Comparison of ENCODE assay signal across 13 cellular contexts in genomic region chr12:15837141-15837781, GRCh38. TPM values are rescaled to one million over a fixed set of nuclear protein-coding genes. Genes with fewer than 3 reads are reported as not detected.
DNase-seq lines count a peak whose midpoint lies in the region; ATAC-seq and TF ChIP-seq lines count a peak whose summit lies in the region.
"Had no signal": no experiment of that assay in that cellular context is flagged by ENCODE, and none has a peak within 500 bp of the region (broad histone marks: within the 10 kb centered on the region; RNA-seq: fewer than 3 reads in every experiment).

No MANE protein-coding gene starts in this region.

- H3K9ac ChIP-seq in endodermal cell (ENCODE audit: extremely low read depth, low read length, poor library complexity, severe bottlenecking) = no peak overlapping the region

- intact Hi-C loops in ascending aorta (cut with DNase I) = loop anchor here (5.0 kb wide), 1 partner anchor 50 kb away; the partner anchor contains the start of gene EPS8

- peaks cover 6% of the 10 kb centered on the region for H3K9me3 Mint-ChIP-seq in endodermal cell

- CTCF ChIA-PET in BJ (lab: Yijun Ruan, JAX) = interaction anchor here (1.2 to 2.0 kb wide), 3 partner anchors 10 to 247 kb away, joined by 3 to 7 read pairs (median 4); no protein-coding TSS in a partner anchor

- 94 to 97% methylated on average over 4 to 5 of the region's 5 CpGs for WGBS in endodermal cell (ENCODE audit: insufficient coverage in 1 of 2, insufficient read length in 1 of 2), 2 experiments

- H4K20me1 ChIP-seq in osteoblast (ENCODE audit: insufficient read depth, low read length) = no peaks in the 10 kb centered on the region

- POLR2A ChIA-PET in BJ (lab: Charles Lee) = no interaction called here

- ATAC-seq in esophagus mucosa (no peak), GM21367 (IDR thresholded peaks at IDR 0.05; ENCODE audit: unreplicated experiment) (no peak)

- no peaks in the 10 kb centered on the region for H3K27me3 ChIP-seq in BJ (ENCODE audit: control insufficient read depth, insufficient read depth, low read length)
- no peaks in the 10 kb centered on the region for H3K27me3 ChIP-seq in ascending aorta
- H3K27me3 ChIP-seq in osteoblast (ENCODE audit: insufficient read depth, low read length) = no peaks in the 10 kb centered on the region
- H3K27me3 ChIP-seq in endodermal cell (ENCODE audit: control insufficient read depth, insufficient read depth, low read length, poor library complexity, severe bottlenecking) = no peaks in the 10 kb centered on the region

- H3K4me1 Mint-ChIP-seq in endodermal cell = peaks cover 7% of the 10 kb centered on the region

- H3K36me3 ChIP-seq in BJ (ENCODE audit: control insufficient read depth, insufficient read depth, low read length) (no peaks in the 10 kb centered on the region), ascending aorta (no peaks in the 10 kb centered on the region), osteoblast (ENCODE audit: insufficient read depth, low read length) (no peaks in the 10 kb centered on the region), endodermal cell (ENCODE audit: control insufficient read depth, insufficient read depth, low read length) (no peaks in the 10 kb centered on the region)
- H3K36me3 ChIP-seq: BE2C had no signal

- TF ChIP-seq CTCF in BJ (IDR thresholded peaks at IDR 0.05; ENCODE audit: insufficient read depth, low read depth, low read length) (no peak), ascending aorta (IDR thresholded peaks at IDR 0.05) (no peak), fibroblast of villous mesenchyme (IDR thresholded peaks at IDR 0.05; ENCODE audit: insufficient read depth, low read depth, low read length) (no peak), osteoblast (IDR thresholded peaks at IDR 0.05; ENCODE audit: extremely low read depth, low read depth, low read length) (no peak), endodermal cell (conservative IDR thresholded peaks at IDR 0.05) (no peak)

- no peak overlapping the region for H3K4me3 ChIP-seq in BJ (ENCODE audit: low read depth, low read length)
- H3K4me3 ChIP-seq in ascending aorta = peak overlapping the region in 1 of 2 donors; percentile 32
- no peak overlapping the region for H3K4me3 ChIP-seq in fibroblast of villous mesenchyme (ENCODE audit: low read depth, low read length)
- peak overlapping the region; percentile 27 for H3K4me3 ChIP-seq in osteoblast (ENCODE audit: insufficient read depth, low read length)
- no peak overlapping the region for H3K4me3 ChIP-seq in endodermal cell (ENCODE audit: low read length)

- H3K9me3 ChIP-seq in ascending aorta (no peaks in the 10 kb centered on the region), osteoblast (ENCODE audit: low read depth, low read length) (no peaks in the 10 kb centered on the region), endodermal cell (ENCODE audit: control insufficient read depth, low read length) (no peaks in the 10 kb centered on the region)
- H3K9me3 ChIP-seq: BE2C had no signal

- peak overlapping the region; percentile 62 for H3K4me2 ChIP-seq in osteoblast (ENCODE audit: insufficient read depth, low read length)

- H3K27ac Mint-ChIP-seq in endodermal cell = no peak overlapping the region

- no peaks in the 10 kb centered on the region for H3K36me3 Mint-ChIP-seq in endodermal cell (ENCODE audit: low read depth)

- DNase-seq in BJ (ENCODE audit: low read depth) = peak; percentile 74
- no peak for DNase-seq in ascending aorta (ENCODE audit: low spot score in 2 of 2)
- DNase-seq in fibroblast of villous mesenchyme (ENCODE audit: low read depth) = peak; percentile 16
- no peak for DNase-seq in osteoblast (ENCODE audit: insufficient read length, low spot score, missing footprints)
- DNase-seq in dermis blood vessel endothelial cell = no peak
- no peak for DNase-seq in endodermal cell
- DNase-seq: activated CD4-positive, CD25-positive, alpha-beta regulatory T cell treated with anti-CD3 and anti-CD28 coated beads, Interleukin-2, amount 50 U/mL, for 72 hours; activated CD8-positive, alpha-beta memory T cell treated with anti-CD3 and anti-CD28 coated beads, Interleukin-2, amount 50 U/mL, for 48 hours; BE2C; central memory CD4-positive, alpha-beta T cell; KG1 had no signal

- peaks cover 0 to 3% of the 10 kb centered on the region in 2 donors for H3K4me1 ChIP-seq in ascending aorta
- peaks cover 30% of the 10 kb centered on the region for H3K4me1 ChIP-seq in osteoblast (ENCODE audit: insufficient read depth, low read length)
- no peaks in the 10 kb centered on the region for H3K4me1 ChIP-seq in endodermal cell (ENCODE audit: control insufficient read depth, insufficient read depth, low read length)
- H3K4me1 ChIP-seq: BE2C had no signal

- H3K79me2 ChIP-seq in osteoblast (ENCODE audit: insufficient read depth, low read length) = no peaks in the 10 kb centered on the region

- peak overlapping the region; percentile 82 for H2AFZ ChIP-seq in osteoblast (ENCODE audit: low read length)

- H3K4me3 Mint-ChIP-seq in endodermal cell = no peak overlapping the region

- H3K27ac ChIP-seq in ascending aorta = peak overlapping the region; percentile 5 to 53
- peak overlapping the region; percentile 62 for H3K27ac ChIP-seq in osteoblast (ENCODE audit: low read depth, low read length)
- H3K27ac ChIP-seq in endodermal cell (ENCODE audit: low read depth, low read length) = no peak overlapping the region

- H3K27me3 Mint-ChIP-seq in endodermal cell (ENCODE audit: insufficient read depth) = no peaks in the 10 kb centered on the region

RNA-seq across cellular contexts. Expression of gene STRAP, which starts 44.9 kb away (rescaled TPM):
- 54.1 and 103 TPM in 2 replicates for polyA plus RNA-seq in BJ (2011; rRNA removed)
- 91.7 and 169 TPM in 2 replicates for polyA minus RNA-seq in BJ (2011; rRNA and poly(A)+ RNA removed)
- total RNA-seq in ascending aorta (17.1 TPM), fibroblast of villous mesenchyme (93.3 and 95.0 TPM in 2 replicates), osteoblast (67.8 and 69.5 TPM in 2 replicates), dermis blood vessel endothelial cell (60.6 and 99.7 TPM in 2 replicates), esophagus mucosa (74.0 TPM), endodermal cell (100 to 1,000 TPM; 188 to 362 TPM)
- polyA plus RNA-seq in endodermal cell (2013, experiment 1 of 2) = 183 TPM
- 196 TPM for polyA plus RNA-seq in endodermal cell (2013, experiment 2 of 2)

RNA-seq across cellular contexts. Expression of gene EPS8, which starts 48.1 kb away (rescaled TPM):
- 93.3 and 118 TPM in 2 replicates for polyA plus RNA-seq in BJ (2011; rRNA removed)
- polyA minus RNA-seq in BJ (2011; rRNA and poly(A)+ RNA removed) = 75.7 and 81.5 TPM in 2 replicates
- total RNA-seq in ascending aorta (94.6 TPM), fibroblast of villous mesenchyme (79.9 and 100 TPM in 2 replicates), osteoblast (139 and 160 TPM in 2 replicates), dermis blood vessel endothelial cell (14.1 and 29.1 TPM in 2 replicates), esophagus mucosa (7.7 TPM), endodermal cell (1 to 10 TPM; 6.7 to 8.1 TPM)
- polyA plus RNA-seq in endodermal cell (2013, experiment 1 of 2) = 17.2 TPM
- polyA plus RNA-seq in endodermal cell (2013, experiment 2 of 2) = 19.9 TPM

Comparison
In these comparisons a context has a peak if more than half of its experiments do, and no peak if none do; other contexts are left out.
1. DNase-seq: peak in BJ (single experiment) and fibroblast of villous mesenchyme (single experiment); none in ascending aorta (0 of 2), osteoblast (single experiment), dermis blood vessel endothelial cell (single experiment) and endodermal cell (single experiment).